1 cellular context compared by ENCODE assay signal in the genomic region with DNA sequence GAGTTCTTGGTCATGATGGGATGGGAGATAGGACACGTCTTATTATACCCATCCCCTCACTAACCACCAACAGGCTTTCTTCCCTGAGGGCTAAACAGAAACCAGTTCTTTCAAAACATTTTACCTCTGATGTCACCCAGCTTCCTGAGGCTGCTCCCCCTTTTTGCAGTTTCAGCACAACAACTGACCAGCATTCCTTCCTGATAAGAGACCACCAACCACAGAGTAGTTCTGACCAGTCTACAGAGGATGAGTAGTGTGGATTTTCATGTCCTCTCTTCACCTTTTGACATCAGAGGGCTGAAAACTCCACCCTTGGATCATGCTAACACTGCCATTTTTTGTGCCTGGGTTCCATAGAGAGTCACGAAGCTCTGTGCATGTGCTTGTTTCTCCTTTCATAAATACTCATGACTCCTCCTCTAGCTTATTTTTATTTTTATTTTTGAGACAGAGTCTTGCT.
TF ChIP-seq lines count a peak whose summit lies in the region.

No MANE protein-coding gene starts in this region.

TF ChIP-seq in GM23338, 12 proteins besides CTCF, POLR2A, EP300 and RAD21 (continued from another document):
- TF ChIP-seq, protein P1, sequence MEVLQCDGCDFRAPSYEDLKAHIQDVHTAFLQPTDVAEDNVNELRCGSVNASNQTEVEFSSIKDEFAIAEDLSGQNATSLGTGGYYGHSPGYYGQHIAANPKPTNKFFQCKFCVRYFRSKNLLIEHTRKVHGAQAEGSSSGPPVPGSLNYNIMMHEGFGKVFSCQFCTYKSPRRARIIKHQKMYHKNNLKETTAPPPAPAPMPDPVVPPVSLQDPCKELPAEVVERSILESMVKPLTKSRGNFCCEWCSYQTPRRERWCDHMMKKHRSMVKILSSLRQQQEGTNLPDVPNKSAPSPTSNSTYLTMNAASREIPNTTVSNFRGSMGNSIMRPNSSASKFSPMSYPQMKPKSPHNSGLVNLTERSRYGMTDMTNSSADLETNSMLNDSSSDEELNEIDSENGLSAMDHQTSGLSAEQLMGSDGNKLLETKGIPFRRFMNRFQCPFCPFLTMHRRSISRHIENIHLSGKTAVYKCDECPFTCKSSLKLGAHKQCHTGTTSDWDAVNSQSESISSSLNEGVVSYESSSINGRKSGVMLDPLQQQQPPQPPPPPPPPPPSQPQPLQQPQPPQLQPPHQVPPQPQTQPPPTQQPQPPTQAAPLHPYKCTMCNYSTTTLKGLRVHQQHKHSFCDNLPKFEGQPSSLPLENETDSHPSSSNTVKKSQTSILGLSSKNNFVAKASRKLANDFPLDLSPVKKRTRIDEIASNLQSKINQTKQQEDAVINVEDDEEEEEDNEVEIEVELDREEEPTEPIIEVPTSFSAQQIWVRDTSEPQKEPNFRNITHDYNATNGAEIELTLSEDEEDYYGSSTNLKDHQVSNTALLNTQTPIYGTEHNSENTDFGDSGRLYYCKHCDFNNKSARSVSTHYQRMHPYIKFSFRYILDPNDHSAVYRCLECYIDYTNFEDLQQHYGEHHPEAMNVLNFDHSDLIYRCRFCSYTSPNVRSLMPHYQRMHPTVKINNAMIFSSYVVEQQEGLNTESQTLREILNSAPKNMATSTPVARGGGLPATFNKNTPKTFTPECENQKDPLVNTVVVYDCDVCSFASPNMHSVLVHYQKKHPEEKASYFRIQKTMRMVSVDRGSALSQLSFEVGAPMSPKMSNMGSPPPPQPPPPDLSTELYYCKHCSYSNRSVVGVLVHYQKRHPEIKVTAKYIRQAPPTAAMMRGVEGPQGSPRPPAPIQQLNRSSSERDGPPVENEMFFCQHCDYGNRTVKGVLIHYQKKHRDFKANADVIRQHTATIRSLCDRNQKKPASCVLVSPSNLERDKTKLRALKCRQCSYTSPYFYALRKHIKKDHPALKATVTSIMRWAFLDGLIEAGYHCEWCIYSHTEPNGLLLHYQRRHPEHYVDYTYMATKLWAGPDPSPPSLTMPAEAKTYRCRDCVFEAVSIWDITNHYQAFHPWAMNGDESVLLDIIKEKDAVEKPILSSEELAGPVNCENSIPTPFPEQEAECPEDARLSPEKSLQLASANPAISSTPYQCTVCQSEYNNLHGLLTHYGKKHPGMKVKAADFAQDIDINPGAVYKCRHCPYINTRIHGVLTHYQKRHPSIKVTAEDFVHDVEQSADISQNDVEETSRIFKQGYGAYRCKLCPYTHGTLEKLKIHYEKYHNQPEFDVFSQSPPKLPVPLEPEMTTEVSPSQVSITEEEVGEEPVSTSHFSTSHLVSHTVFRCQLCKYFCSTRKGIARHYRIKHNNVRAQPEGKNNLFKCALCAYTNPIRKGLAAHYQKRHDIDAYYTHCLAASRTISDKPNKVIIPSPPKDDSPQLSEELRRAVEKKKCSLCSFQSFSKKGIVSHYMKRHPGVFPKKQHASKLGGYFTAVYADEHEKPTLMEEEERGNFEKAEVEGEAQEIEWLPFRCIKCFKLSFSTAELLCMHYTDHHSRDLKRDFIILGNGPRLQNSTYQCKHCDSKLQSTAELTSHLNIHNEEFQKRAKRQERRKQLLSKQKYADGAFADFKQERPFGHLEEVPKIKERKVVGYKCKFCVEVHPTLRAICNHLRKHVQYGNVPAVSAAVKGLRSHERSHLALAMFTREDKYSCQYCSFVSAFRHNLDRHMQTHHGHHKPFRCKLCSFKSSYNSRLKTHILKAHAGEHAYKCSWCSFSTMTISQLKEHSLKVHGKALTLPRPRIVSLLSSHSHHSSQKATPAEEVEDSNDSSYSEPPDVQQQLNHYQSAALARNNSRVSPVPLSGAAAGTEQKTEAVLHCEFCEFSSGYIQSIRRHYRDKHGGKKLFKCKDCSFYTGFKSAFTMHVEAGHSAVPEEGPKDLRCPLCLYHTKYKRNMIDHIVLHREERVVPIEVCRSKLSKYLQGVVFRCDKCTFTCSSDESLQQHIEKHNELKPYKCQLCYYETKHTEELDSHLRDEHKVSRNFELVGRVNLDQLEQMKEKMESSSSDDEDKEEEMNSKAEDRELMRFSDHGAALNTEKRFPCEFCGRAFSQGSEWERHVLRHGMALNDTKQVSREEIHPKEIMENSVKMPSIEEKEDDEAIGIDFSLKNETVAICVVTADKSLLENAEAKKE (CRISPR knock-in tag; IDR thresholded peaks at IDR 0.05): no peak
- no peak for TF ChIP-seq NANOG (IDR thresholded peaks at IDR 0.05; ENCODE audit: borderline replicate concordance)
